Comparison of ENCODE assay signal across 8 cellular contexts in genomic region chr7:138886501-138886917, GRCh38.
A peak's percentile ranks its signal among the peaks of the same experiment; 100 is the strongest.
DNase-seq lines count a peak whose midpoint lies in the region; ATAC-seq, FAIRE-seq and TF ChIP-seq lines count a peak whose summit lies in the region.

No MANE protein-coding gene starts in this region.

- intact Hi-C loops in kidney (cut with DNase I) = no loop called here

- H3K36me3 ChIP-seq in adipocyte (ENCODE audit: control insufficient read depth, insufficient read depth, low read length, severe bottlenecking) (no peaks in the 10 kb centered on the region), kidney (ENCODE audit: control insufficient read depth in 1 of 2, insufficient read depth in 2 of 2, low read length in 2 of 2) (no peaks in the 10 kb centered on the region)

- ATAC-seq in GM21367 (IDR thresholded peaks at IDR 0.05; ENCODE audit: unreplicated experiment) (peak; percentile 80), HG03565 (IDR thresholded peaks at IDR 0.05; ENCODE audit: unreplicated experiment) (peak; percentile 86)

- no peaks in the 10 kb centered on the region for H3K27me3 ChIP-seq in adipocyte (replicated peaks; ENCODE audit: control insufficient read depth, insufficient read depth, low read length)

- H3K9me3 ChIP-seq in adipocyte (ENCODE audit: control insufficient read depth, low read length) (no peaks in the 10 kb centered on the region), kidney (ENCODE audit: control insufficient read depth in 1 of 2, low read length in 2 of 2) (no peaks in the 10 kb centered on the region)

- peaks cover 16% of the 10 kb centered on the region for H3K4me1 ChIP-seq in adipocyte (ENCODE audit: control insufficient read depth, insufficient read depth, low read length)
- peaks cover 12 to 17% of the 10 kb centered on the region in 2 donors for H3K4me1 ChIP-seq in kidney (ENCODE audit: control insufficient read depth in 1 of 2, insufficient read depth in 1 of 2, low read depth in 1 of 2, low read length in 2 of 2)

- no peak overlapping the region for H3K27ac ChIP-seq in kidney (ENCODE audit: low read depth in 2 of 2, low read length in 2 of 2)

- TF ChIP-seq CTCF in kidney (IDR thresholded peaks at IDR 0.05; ENCODE audit: borderline replicate concordance, extremely low read depth, insufficient read depth) = peak; percentile 69

- H3K9ac ChIP-seq in adipocyte (ENCODE audit: low read length) = no peak overlapping the region
- no peak overlapping the region for H3K9ac ChIP-seq in kidney (ENCODE audit: low read length in 2 of 2)

- FAIRE-seq in kidney (lab: Jason Lieb, UNC) = no peak

- DNase-seq in activated gamma-delta T cell treated with Interleukin-2 at 50 U/mL for 16 hours (peak; percentile 45), activated gamma-delta T cell (lab: John Stamatoyannopoulos, UW) (no peak), NOMO-1 (lab: John Stamatoyannopoulos, UW; ENCODE audit: unreplicated experiment in 2 of 2) (peak; percentile 9 to 66), adipocyte (ENCODE audit: low read depth) (peak; percentile 93), kidney (no peak), superior temporal gyrus (ENCODE audit: extremely low spot score) (peak; percentile 65)

- H3K4me3 ChIP-seq in adipocyte (ENCODE audit: low read length) (no peak overlapping the region), kidney (ENCODE audit: low read length in 2 of 2) (no peak overlapping the region)

Comparison
In these comparisons a context has a peak if more than half of its experiments do, and no peak if none do; other contexts are left out.
1. DNase-seq: peak in activated gamma-delta T cell treated with Interleukin-2 at 50 U/mL for 16 hours (single experiment), NOMO-1 (2 of 2), adipocyte (single experiment) and superior temporal gyrus (single experiment); none in activated gamma-delta T cell (single experiment) and kidney (single experiment).